Comparison of ENCODE assay signal across 11 cellular contexts in the genomic region with DNA sequence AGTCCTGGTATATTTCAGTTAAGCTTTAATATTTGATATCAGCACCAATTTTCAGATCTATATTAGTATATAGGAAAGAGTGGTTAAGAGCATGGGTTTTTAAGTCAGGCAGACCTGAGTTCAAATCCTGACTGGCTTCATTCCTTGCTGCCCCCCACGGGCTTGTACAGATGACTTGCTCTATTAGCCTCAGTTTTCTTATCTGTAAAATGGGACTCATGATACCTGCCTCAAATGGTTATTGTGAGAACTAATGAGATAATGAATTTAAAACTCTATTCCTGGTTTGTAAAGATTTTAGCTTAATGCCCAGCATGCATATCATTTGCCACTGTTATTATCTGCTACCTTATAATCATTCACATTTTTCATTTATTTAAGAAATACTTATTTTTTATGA.
"Had no signal": no experiment of that assay in that cellular context is flagged by ENCODE, and none has a peak within 500 bp of the region (broad histone marks: within the 10 kb centered on the region; RNA-seq: fewer than 3 reads in every experiment).

No MANE protein-coding gene starts in this region.

- H3K36me3 ChIP-seq: HAP-1 had no signal

- H3K4me3 ChIP-seq: GM23248, GM23338, HAP-1 had no signal

- H3K9me3 ChIP-seq: HAP-1 had no signal

- H3K27ac ChIP-seq: GM23248 had no signal

- H3K9ac ChIP-seq: GM23248 had no signal

- DNase-seq: GM23248, GOT3, H7, H9, HCEC 1CT, HFFc6 had no signal

- H3K4me2 ChIP-seq: GM23338 had no signal

- FAIRE-seq: H1, H54 had no signal

- ATAC-seq: GM23338, HCT116 had no signal

- H2AFZ ChIP-seq: GM23248, GM23338 had no signal
